ENCODE assay signal across 16 cellular contexts in genomic region chr17:82801377-82801970, GRCh38. TPM values are rescaled to one million over a fixed set of nuclear protein-coding genes. Genes with fewer than 3 reads are reported as not detected.
DNase-seq lines count a peak whose midpoint lies in the region; ATAC-seq and TF ChIP-seq lines count a peak whose summit lies in the region.
"Had no signal": no experiment of that assay in that cellular context is flagged by ENCODE, and none has a peak within 500 bp of the region (broad histone marks: within the 10 kb centered on the region; RNA-seq: fewer than 3 reads in every experiment).

No MANE protein-coding gene starts in this region.

- H3K4me2 ChIP-seq in IMR-90 (ENCODE audit: low read depth, low read length) = no peak overlapping the region
- no peak overlapping the region for H3K4me2 ChIP-seq in smooth muscle cell

- H3K36me3 ChIP-seq in IMR-90 (ENCODE audit: control insufficient read depth, insufficient read depth, low read length) = peaks cover 12% of the 10 kb centered on the region
- no peaks in the 10 kb centered on the region for H3K36me3 ChIP-seq in smooth muscle cell (ENCODE audit: low read depth)
- H3K36me3 ChIP-seq in colonic mucosa = no peaks in the 10 kb centered on the region

- peak overlapping the region; percentile 48 for H2AK5ac ChIP-seq in IMR-90 (ENCODE audit: low read depth, low read length)

- no peak overlapping the region for H2BK120ac ChIP-seq in IMR-90 (ENCODE audit: low read depth, low read length)

- no peak overlapping the region for H3K56ac ChIP-seq in IMR-90 (ENCODE audit: extremely low read depth, insufficient read depth, low read length)

- in situ Hi-C loops in IMR-90 (cut with MboI; ENCODE audit: low sequenced_read_pairs) = no loop called here

- no peak overlapping the region for H2BK20ac ChIP-seq in IMR-90 (ENCODE audit: low read depth, low read length)

- peaks cover 3% of the 10 kb centered on the region; the same call in 1 of the 2 replicates for H3K4me1 ChIP-seq in IMR-90 (ENCODE audit: control insufficient read depth, insufficient read depth, low read length)
- no peaks in the 10 kb centered on the region for H3K4me1 ChIP-seq in smooth muscle cell (ENCODE audit: low read depth)
- H3K4me1 ChIP-seq in colonic mucosa = no peaks in the 10 kb centered on the region
- H3K4me1 ChIP-seq: BE2C had no signal

- H4K8ac ChIP-seq in IMR-90 (ENCODE audit: low read depth in 2 of 2, low read length in 2 of 2) = no peak overlapping the region

- no peak for DNase-seq in activated naive CD8-positive, alpha-beta T cell treated with anti-CD3 and anti-CD28 coated beads for 36 hours
- DNase-seq in IMR-90 (no peak), memory B cell (ENCODE audit: low spot score in 2 of 2) (no peak), smooth muscle cell (lab: John Stamatoyannopoulos, UW; ENCODE audit: unreplicated experiment) (no peak), colonic mucosa (no peak)
- DNase-seq in stimulated activated effector memory CD8-positive, alpha-beta T cell treated with anti-CD3 and anti-CD28 coated beads, Interleukin-12 subunit alpha, Interleukin-12 subunit beta, amount 100 ng/mL, for 72 hours (ENCODE audit: low spot score in 2 of 2) = no peak
- DNase-seq: ACHN; BE2C; CD8-positive, alpha-beta T cell; GF-D8; HCEC 1CT; NCI-H1694 treated with DMSO at 0.1 percent for 48 hours; NCI-H345; NCI-H748 treated with DMSO at 0.1 percent for 48 hours; PC-3 had no signal

- no peak overlapping the region for H2AK9ac ChIP-seq in IMR-90 (replicated peaks; ENCODE audit: low read depth, low read length, poor library complexity)

- no peak overlapping the region for H3K4me3 Mint-ChIP-seq in activated naive CD8-positive, alpha-beta T cell
- H3K4me3 Mint-ChIP-seq in activated naive CD8-positive, alpha-beta T cell treated with anti-CD3 and anti-CD28 coated beads for 36 hours = no peak overlapping the region
- H3K4me3 Mint-ChIP-seq in memory B cell = no peak overlapping the region
- no peak overlapping the region for H3K4me3 Mint-ChIP-seq in stimulated activated effector memory CD8-positive, alpha-beta T cell treated with anti-CD3 and anti-CD28 coated beads, Interleukin-12 subunit alpha, Interleukin-12 subunit beta, amount 100 ng/mL, for 72 hours
- H3K4me3 Mint-ChIP-seq: CD8-positive, alpha-beta T cell had no signal

- TF ChIP-seq POLR2A in IMR-90 (IDR thresholded peaks at IDR 0.05; ENCODE audit: low read depth, low read length) = no peak

- H3K4me3 ChIP-seq in IMR-90 (ENCODE audit: insufficient read depth, low read depth, low read length) = no peak overlapping the region
- no peak overlapping the region for H3K4me3 ChIP-seq in smooth muscle cell
- no peak overlapping the region for H3K4me3 ChIP-seq in colonic mucosa

- no peaks in the 10 kb centered on the region for H3K9me1 ChIP-seq in IMR-90 (ENCODE audit: insufficient read depth, low read length)

- POLR2A ChIA-PET in IMR-90 (lab: Charles Lee; ENCODE audit: unreplicated experiment) = no interaction called here

- no peaks in the 10 kb centered on the region for H3K79me2 ChIP-seq in smooth muscle cell (ENCODE audit: low read depth)

- H3K9me3 ChIP-seq in IMR-90 (ENCODE audit: control insufficient read depth, insufficient read depth, low read length) = no peaks in the 10 kb centered on the region
- H3K9me3 ChIP-seq in smooth muscle cell (replicated peaks; ENCODE audit: low read depth) = no peaks in the 10 kb centered on the region
- no peaks in the 10 kb centered on the region for H3K9me3 ChIP-seq in colonic mucosa
- H3K9me3 ChIP-seq: BE2C had no signal

- no peak overlapping the region for H2BK15ac ChIP-seq in IMR-90 (ENCODE audit: low read depth, low read length)

- no peaks in the 10 kb centered on the region for H3K9me3 Mint-ChIP-seq in activated naive CD8-positive, alpha-beta T cell (ENCODE audit: low read depth)
- H3K9me3 Mint-ChIP-seq in activated naive CD8-positive, alpha-beta T cell treated with anti-CD3 and anti-CD28 coated beads for 36 hours = peaks cover 3% of the 10 kb centered on the region
- peaks cover 3% of the 10 kb centered on the region for H3K9me3 Mint-ChIP-seq in memory B cell
- no peaks in the 10 kb centered on the region for H3K9me3 Mint-ChIP-seq in stimulated activated effector memory CD8-positive, alpha-beta T cell treated with anti-CD3 and anti-CD28 coated beads, Interleukin-12 subunit alpha, Interleukin-12 subunit beta, amount 100 ng/mL, for 72 hours
- H3K9me3 Mint-ChIP-seq: CD8-positive, alpha-beta T cell had no signal

- H3K23ac ChIP-seq in IMR-90 (ENCODE audit: low read depth, low read length) = no peak overlapping the region

- H4K20me1 ChIP-seq in IMR-90 (ENCODE audit: insufficient read depth, low read length) = peaks cover 20% of the 10 kb centered on the region
- H4K20me1 ChIP-seq in smooth muscle cell (ENCODE audit: low read depth) = peaks cover 14% of the 10 kb centered on the region

- TF ChIP-seq CTCF in IMR-90 (conservative IDR thresholded peaks at IDR 0.05; ENCODE audit: low read depth, low read length) (no peak), smooth muscle cell (IDR thresholded peaks at IDR 0.05; ENCODE audit: borderline replicate concordance, insufficient read depth, poor library complexity, severe bottlenecking) (no peak), colonic mucosa (IDR thresholded peaks at IDR 0.05) (no peak)

- no peak overlapping the region for H3K4ac ChIP-seq in IMR-90 (ENCODE audit: low read depth, low read length)

- H3K14ac ChIP-seq in IMR-90 (replicated peaks; ENCODE audit: low read depth, low read length) = no peak overlapping the region

- dilution Hi-C loops in IMR-90 (cut with HindIII; ENCODE audit: low sequenced_read_pairs, unreplicated experiment) = no loop called here

- intact Hi-C loops in IMR-90 (cut with micrococcal nuclease) (no loop called here), colonic mucosa (cut with DNase I) (no loop called here)

- H2AFZ ChIP-seq in IMR-90 (replicated peaks; ENCODE audit: low read length, poor library complexity) (no peak overlapping the region), smooth muscle cell (ENCODE audit: low read depth) (no peak overlapping the region)

- peaks cover 5% of the 10 kb centered on the region for H3K4me1 Mint-ChIP-seq in activated naive CD8-positive, alpha-beta T cell (ENCODE audit: low read depth)
- peaks cover 4% of the 10 kb centered on the region for H3K4me1 Mint-ChIP-seq in activated naive CD8-positive, alpha-beta T cell treated with anti-CD3 and anti-CD28 coated beads for 36 hours
- peaks cover 7% of the 10 kb centered on the region for H3K4me1 Mint-ChIP-seq in memory B cell
- H3K4me1 Mint-ChIP-seq in stimulated activated effector memory CD8-positive, alpha-beta T cell treated with anti-CD3 and anti-CD28 coated beads, Interleukin-12 subunit alpha, Interleukin-12 subunit beta, amount 100 ng/mL, for 72 hours = peaks cover 26% of the 10 kb centered on the region

- no peak overlapping the region for H4K5ac ChIP-seq in IMR-90 (ENCODE audit: low read depth, low read length)

- H3F3A ChIP-seq in smooth muscle cell (ENCODE audit: low read depth) = no peaks in the 10 kb centered on the region

- peak overlapping the region; percentile 74 for H3K27ac Mint-ChIP-seq in activated naive CD8-positive, alpha-beta T cell
- no peak overlapping the region for H3K27ac Mint-ChIP-seq in activated naive CD8-positive, alpha-beta T cell treated with anti-CD3 and anti-CD28 coated beads for 36 hours
- peak overlapping the region; percentile 22 for H3K27ac Mint-ChIP-seq in memory B cell
- H3K27ac Mint-ChIP-seq in stimulated activated effector memory CD8-positive, alpha-beta T cell treated with anti-CD3 and anti-CD28 coated beads, Interleukin-12 subunit alpha, Interleukin-12 subunit beta, amount 100 ng/mL, for 72 hours = peak overlapping the region; percentile 53
- H3K27ac Mint-ChIP-seq: CD8-positive, alpha-beta T cell had no signal

- no peak overlapping the region for H2BK5ac ChIP-seq in IMR-90 (ENCODE audit: low read depth, low read length, poor library complexity, severe bottlenecking)

- H3K27ac ChIP-seq in IMR-90 (ENCODE audit: insufficient read depth, low read length) = no peak overlapping the region
- H3K27ac ChIP-seq in smooth muscle cell (ENCODE audit: low read depth) = no peak overlapping the region
- no peak overlapping the region for H3K27ac ChIP-seq in colonic mucosa

- H3K36me3 Mint-ChIP-seq in activated naive CD8-positive, alpha-beta T cell = peaks cover 2% of the 10 kb centered on the region
- H3K36me3 Mint-ChIP-seq in activated naive CD8-positive, alpha-beta T cell treated with anti-CD3 and anti-CD28 coated beads for 36 hours = peaks cover 28% of the 10 kb centered on the region
- peaks cover 22% of the 10 kb centered on the region for H3K36me3 Mint-ChIP-seq in memory B cell
- peaks cover 30% of the 10 kb centered on the region for H3K36me3 Mint-ChIP-seq in stimulated activated effector memory CD8-positive, alpha-beta T cell treated with anti-CD3 and anti-CD28 coated beads, Interleukin-12 subunit alpha, Interleukin-12 subunit beta, amount 100 ng/mL, for 72 hours

- ATAC-seq in IMR-90 (ENCODE audit: low read depth) = no peak
- ATAC-seq in memory B cell (ENCODE audit: low read depth) = no peak
- no peak for ATAC-seq in stimulated activated effector memory CD8-positive, alpha-beta T cell treated with anti-CD3 and anti-CD28 coated beads, Interleukin-12 subunit alpha, Interleukin-12 subunit beta, amount 100 ng/mL, for 72 hours
- ATAC-seq: CD8-positive, alpha-beta T cell; PC-3 had no signal

- 97% methylated on average over 49 of the region's 63 CpGs; no CpG with 5 or more reads in 1 of the 2 experiments for WGBS in IMR-90 (ENCODE audit: extremely low coverage in 2 of 2, insufficient read length in 1 of 2), 2 experiments
- 95% methylated on average over 26 of the region's 63 CpGs for WGBS in smooth muscle cell (ENCODE audit: low lambda C conversion rate)

- TF ChIP-seq RAD21 in IMR-90 (IDR thresholded peaks at IDR 0.05; ENCODE audit: low read length) = no peak

- no peaks in the 10 kb centered on the region for H3K27me3 Mint-ChIP-seq in activated naive CD8-positive, alpha-beta T cell
- no peaks in the 10 kb centered on the region for H3K27me3 Mint-ChIP-seq in activated naive CD8-positive, alpha-beta T cell treated with anti-CD3 and anti-CD28 coated beads for 36 hours
- H3K27me3 Mint-ChIP-seq in memory B cell = no peaks in the 10 kb centered on the region

- no TSS peak for BruUV-seq in IMR-90 (replicated peaks; lab: Mats Ljungman, UMichigan)

- H3K27me3 ChIP-seq in IMR-90 (ENCODE audit: control insufficient read depth, insufficient read depth, low read length) = no peaks in the 10 kb centered on the region
- no peaks in the 10 kb centered on the region for H3K27me3 ChIP-seq in smooth muscle cell (ENCODE audit: low read depth)
- H3K27me3 ChIP-seq in colonic mucosa = no peaks in the 10 kb centered on the region
- H3K27me3 ChIP-seq: BE2C had no signal

- no peak overlapping the region for H3K18ac ChIP-seq in IMR-90 (ENCODE audit: low read depth, low read length)

- peaks cover 8 to 51% of the 10 kb centered on the region in 2 experiments; a peak in 3 of 4 replicates for H3K79me1 ChIP-seq in IMR-90 (ENCODE audit: low read depth in 1 of 2, low read length in 2 of 2)

- CTCF ChIA-PET in IMR-90 (lab: Yijun Ruan, JAX) = no interaction called here

- H3K9ac ChIP-seq in IMR-90 (ENCODE audit: low read depth, low read length) (no peak overlapping the region), smooth muscle cell (ENCODE audit: low read depth) (no peak overlapping the region), colonic mucosa (ENCODE audit: low read depth in 2 of 2, low read length in 2 of 2) (no peak overlapping the region)

- no peak overlapping the region for H4K91ac ChIP-seq in IMR-90 (ENCODE audit: insufficient read depth, low read depth, low read length)

RNA-seq across cellular contexts. Expression of gene ZNF750, which starts 38.3 kb away (rescaled TPM):
- total RNA-seq in activated naive CD8-positive, alpha-beta T cell treated with anti-CD3 and anti-CD28 coated beads for 36 hours = not detected
- total RNA-seq in IMR-90 (2012; rRNA removed) (not detected in 2 replicates), smooth muscle cell (4.5 and 7.1 TPM in 2 replicates), colonic mucosa (not detected)
- polyA plus RNA-seq in IMR-90 (2012; rRNA removed) (not detected in 2 replicates), smooth muscle cell (0.93 and 3.2 TPM in 2 replicates)
- not detected in 2 replicates for polyA plus RNA-seq in IMR-90 (2012; cell fraction: cytosol; rRNA removed)
- polyA plus RNA-seq in IMR-90 (2012; cell fraction: nucleus; rRNA removed; ENCODE audit: low replicate concordance) = 0.07 TPM in 1 of 2 replicates, not detected in the other
- total RNA-seq: CD8-positive, alpha-beta T cell; PC-3 had no signal

RNA-seq across cellular contexts. Expression of gene TBCD, which starts 49.6 kb away (rescaled TPM):
- 10 to 100 TPM; 74.5 to 76.9 TPM for total RNA-seq in activated naive CD8-positive, alpha-beta T cell treated with anti-CD3 and anti-CD28 coated beads for 36 hours
- total RNA-seq in IMR-90 (2012; rRNA removed) (21.7 and 21.9 TPM in 2 replicates), smooth muscle cell (29.1 and 31.5 TPM in 2 replicates), colonic mucosa (100 to 1,000 TPM in 1 of 2 donors, 10 to 100 TPM in 1; 49.2 to 101 TPM)
- polyA plus RNA-seq in IMR-90 (2012; rRNA removed) (54.5 and 68.0 TPM in 2 replicates), smooth muscle cell (38.8 and 45.3 TPM in 2 replicates)
- polyA plus RNA-seq in IMR-90 (2012; cell fraction: cytosol; rRNA removed) = 49.7 and 56.9 TPM in 2 replicates
- polyA plus RNA-seq in IMR-90 (2012; cell fraction: nucleus; rRNA removed; ENCODE audit: low replicate concordance) = 73.6 and 189 TPM in 2 replicates
